In genomic region chr11:96284401-96284800, GRCh38 we compare ENCODE assay signal across 21 cellular contexts. TPM values are rescaled to one million over a fixed set of nuclear protein-coding genes. Genes with fewer than 3 reads are reported as not detected.
DNase-seq lines count a peak whose midpoint lies in the region; ATAC-seq, FAIRE-seq and TF ChIP-seq lines count a peak whose summit lies in the region.
"Had no signal": no experiment of that assay in that cellular context is flagged by ENCODE, and none has a peak within 500 bp of the region (broad histone marks: within the 10 kb centered on the region; RNA-seq: fewer than 3 reads in every experiment).

No MANE protein-coding gene starts in this region.

- H3K27ac ChIP-seq in astrocyte (ENCODE audit: low read depth, low read length) (no peak overlapping the region), PC-9 (no peak overlapping the region)
- H3K27ac ChIP-seq: SJSA1 had no signal

- peak overlapping the region; percentile 73 to 74 for H3K4me3 Mint-ChIP-seq in activated T-cell treated with anti-CD3 and anti-CD28 coated beads, Interleukin-2, amount 50 U/mL, for 72 hours
- H3K4me3 Mint-ChIP-seq in T-cell (no peak overlapping the region), astrocyte (ENCODE audit: unreplicated experiment) (no peak overlapping the region)
- no peak overlapping the region for H3K4me3 Mint-ChIP-seq in stimulated activated memory B cell treated with anti-CD40 and anti-IgM and Interleukin-4, amounts not matched to agents 10 μg/mL and 1 μg/mL and 100 μg/mL, for 72 hours

- no peak for ATAC-seq in activated T-cell treated with anti-CD3 and anti-CD28 coated beads, Interleukin-2, amount 50 U/mL, for 72 hours (replicated peaks in 1 of 2)
- no peak for ATAC-seq in T-cell (replicated peaks in 1 of 4)
- no peak for ATAC-seq in stimulated activated memory B cell treated with anti-CD40 and anti-IgM and Interleukin-4, amounts not matched to agents 10 μg/mL and 1 μg/mL and 100 μg/mL, for 72 hours
- ATAC-seq: Right ventricle myocardium inferior had no signal

- H3K4me2 ChIP-seq in astrocyte (ENCODE audit: low read length) (no peak overlapping the region), PC-9 (no peak overlapping the region)

- intact Hi-C loops in PC-9 (cut with micrococcal nuclease; ENCODE audit: unreplicated experiment), result no loop called here

- POLR2A ChIA-PET in T-cell (lab: Charles Lee), result no interaction called here
- POLR2A ChIA-PET in PC-9 (lab: Charles Lee; ENCODE audit: unreplicated experiment), result no interaction called here

- H3K27me3 ChIP-seq in astrocyte (ENCODE audit: insufficient read depth, low read length) (no peaks in the 10 kb centered on the region), PC-9 (ENCODE audit: insufficient read depth, low read depth) (no peaks in the 10 kb centered on the region)
- H3K27me3 ChIP-seq: SJSA1 had no signal

- TF ChIP-seq CTCF in astrocyte (IDR thresholded peaks at IDR 0.05; ENCODE audit: insufficient read depth, low read depth, low read length) (no peak), PC-9 (conservative IDR thresholded peaks at IDR 0.05) (no peak)

- no TSS peak for BruUV-seq in PC-9 (replicated peaks; lab: Mats Ljungman, UMichigan)

- H3K79me2 ChIP-seq in astrocyte (ENCODE audit: insufficient read depth, low read length) (peaks cover 77% of the 10 kb centered on the region), PC-9 (ENCODE audit: low read depth) (peaks cover 97% of the 10 kb centered on the region)

- peaks cover 22% of the 10 kb centered on the region; the same call in 1 of the 2 replicates for H3F3A ChIP-seq in PC-9 (ENCODE audit: insufficient read depth, low read depth)

- H3K9me3 ChIP-seq in astrocyte (ENCODE audit: insufficient read depth, low read depth, low read length) (no peaks in the 10 kb centered on the region), PC-9 (ENCODE audit: insufficient read depth, low read depth) (peaks cover 5% of the 10 kb centered on the region; the same call in 1 of the 2 replicates)
- H3K9me3 ChIP-seq: SJSA1 had no signal

- H4K20me1 ChIP-seq in astrocyte (ENCODE audit: insufficient read depth, low read length), result peaks cover 12% of the 10 kb centered on the region
- no peaks in the 10 kb centered on the region for H4K20me1 ChIP-seq in PC-9 (ENCODE audit: insufficient read depth)

- no peak overlapping the region for H3K9ac ChIP-seq in astrocyte (ENCODE audit: low read length)

- H3K27me3 Mint-ChIP-seq in activated T-cell treated with anti-CD3 and anti-CD28 coated beads, Interleukin-2, amount 50 U/mL, for 72 hours (ENCODE audit: low read depth), result no peaks in the 10 kb centered on the region
- no peaks in the 10 kb centered on the region for H3K27me3 Mint-ChIP-seq in T-cell
- no peaks in the 10 kb centered on the region for H3K27me3 Mint-ChIP-seq in astrocyte (ENCODE audit: low read depth, unreplicated experiment)
- no peaks in the 10 kb centered on the region for H3K27me3 Mint-ChIP-seq in stimulated activated memory B cell treated with anti-CD40 and anti-IgM and Interleukin-4, amounts not matched to agents 10 μg/mL and 1 μg/mL and 100 μg/mL, for 72 hours
- H3K27me3 Mint-ChIP-seq: IgD-negative memory B cell had no signal

- CTCF ChIA-PET in T-cell (lab: Charles Lee) (interaction anchor here in 1 of 2 donors (0.8 kb wide), 1 partner anchor 59 kb away, joined by 5 read pairs; the partner anchor contains the start of gene MAML2), PC-9 (lab: Charles Lee) (no interaction called here)

- no peaks in the 10 kb centered on the region for H3K9me2 ChIP-seq in PC-9 (ENCODE audit: insufficient read depth)

- peak overlapping the region; percentile 56 for H3K27ac Mint-ChIP-seq in activated T-cell treated with anti-CD3 and anti-CD28 coated beads, Interleukin-2, amount 50 U/mL, for 72 hours
- H3K27ac Mint-ChIP-seq in T-cell (peak overlapping the region; percentile 36 to 52), astrocyte (ENCODE audit: unreplicated experiment) (no peak overlapping the region)
- peak overlapping the region; percentile 22 for H3K27ac Mint-ChIP-seq in stimulated activated memory B cell treated with anti-CD40 and anti-IgM and Interleukin-4, amounts not matched to agents 10 μg/mL and 1 μg/mL and 100 μg/mL, for 72 hours

- no peak for DNase-seq in activated T-cell treated with anti-CD3 and anti-CD28 coated beads, Interleukin-2, amount 50 U/mL, for 72 hours
- no peak for DNase-seq in activated T-cell treated with anti-CD3 and anti-CD28 coated beads, Interleukin-2, amount 50 U/mL, for 1 hour
- DNase-seq in T-cell, result no peak
- no peak for DNase-seq in astrocyte (ENCODE audit: low read depth)
- no peak for DNase-seq in RKO (ENCODE audit: low spot score)
- no peak for DNase-seq in PC-9
- DNase-seq: AML-193; C1 segment of cervical spinal cord; GDM1; NCI-H1105; NCI-H146; NCI-H2029; NCI-H226; NCI-H510A treated with DMSO at 0.1 percent for 48 hours; NCI-H774; NK-92 treated with Interleukin-12 subunit alpha and Interleukin-12 subunit beta, amount 100 ng/mL, for 24 hours had no signal

- peak; percentile 17 for FAIRE-seq in astrocyte (lab: Jason Lieb, UNC)
- FAIRE-seq: RCC 7860 had no signal

- H3K4me3 ChIP-seq in astrocyte (ENCODE audit: insufficient read depth, low read depth, low read length) (no peak overlapping the region), PC-9 (no peak overlapping the region)
- H3K4me3 ChIP-seq: SJSA1 had no signal

- H3K36me3 Mint-ChIP-seq in activated T-cell treated with anti-CD3 and anti-CD28 coated beads, Interleukin-2, amount 50 U/mL, for 72 hours (ENCODE audit: insufficient read depth in 2 of 2), result peaks cover 7 to 31% of the 10 kb centered on the region in 2 donors
- H3K36me3 Mint-ChIP-seq in T-cell (peaks cover 39% of the 10 kb centered on the region), astrocyte (ENCODE audit: low read depth, unreplicated experiment) (peaks cover 15% of the 10 kb centered on the region)
- peaks cover 27% of the 10 kb centered on the region for H3K36me3 Mint-ChIP-seq in stimulated activated memory B cell treated with anti-CD40 and anti-IgM and Interleukin-4, amounts not matched to agents 10 μg/mL and 1 μg/mL and 100 μg/mL, for 72 hours

- H2AFZ ChIP-seq in astrocyte (ENCODE audit: low read depth, low read length) (no peak overlapping the region), PC-9 (no peak overlapping the region)

- H3K4me1 ChIP-seq in astrocyte (ENCODE audit: insufficient read depth, low read length) (peaks cover 11% of the 10 kb centered on the region), PC-9 (replicated peaks; ENCODE audit: insufficient read depth) (peaks cover 21% of the 10 kb centered on the region)

- H3K9me3 Mint-ChIP-seq in activated T-cell treated with anti-CD3 and anti-CD28 coated beads, Interleukin-2, amount 50 U/mL, for 72 hours, result peaks cover 6 to 8% of the 10 kb centered on the region in 2 donors
- H3K9me3 Mint-ChIP-seq in T-cell, result peaks cover 0 to 4% (median 3%) of the 10 kb centered on the region in 3 donors
- peaks cover 4% of the 10 kb centered on the region for H3K9me3 Mint-ChIP-seq in astrocyte (ENCODE audit: unreplicated experiment)
- peaks cover 7% of the 10 kb centered on the region for H3K9me3 Mint-ChIP-seq in stimulated activated memory B cell treated with anti-CD40 and anti-IgM and Interleukin-4, amounts not matched to agents 10 μg/mL and 1 μg/mL and 100 μg/mL, for 72 hours

- H3K36me3 ChIP-seq in astrocyte (ENCODE audit: insufficient read depth, low read length) (no peaks in the 10 kb centered on the region), PC-9 (ENCODE audit: low read depth) (0 out of 2 replicates have a peak, but pooled peaks cover 3% of the 10 kb centered on the region)
- H3K36me3 ChIP-seq: SJSA1 had no signal

- H3K4me1 Mint-ChIP-seq in activated T-cell treated with anti-CD3 and anti-CD28 coated beads, Interleukin-2, amount 50 U/mL, for 72 hours (ENCODE audit: low read depth), result peaks cover 93% of the 10 kb centered on the region
- peaks cover 79 to 80% (median 79%) of the 10 kb centered on the region in 3 donors for H3K4me1 Mint-ChIP-seq in T-cell
- H3K4me1 Mint-ChIP-seq in astrocyte (ENCODE audit: low read depth, unreplicated experiment), result peaks cover 19% of the 10 kb centered on the region
- peaks cover 80% of the 10 kb centered on the region for H3K4me1 Mint-ChIP-seq in stimulated activated memory B cell treated with anti-CD40 and anti-IgM and Interleukin-4, amounts not matched to agents 10 μg/mL and 1 μg/mL and 100 μg/mL, for 72 hours

RNA-seq across cellular contexts. Expression of gene MAML2, which starts 58.6 kb away (rescaled TPM):
- total RNA-seq in activated T-cell treated with anti-CD3 and anti-CD28 coated beads, Interleukin-2, amount 50 U/mL, for 72 hours, result 10 to 100 TPM; 30.5 to 34.6 TPM
- total RNA-seq in T-cell (10 to 100 TPM; 30.4 to 66.7 (median 35.1) TPM), astrocyte (27.1 and 27.4 TPM in 2 replicates), PC-9 (2021) (17.7 and 28.3 TPM in 2 replicates)

Comparison
In these comparisons a context has a peak if more than half of its experiments do, and no peak if none do; other contexts are left out.
1. H3K4me3 Mint-ChIP-seq: peak in activated T-cell treated with anti-CD3 and anti-CD28 coated beads, Interleukin-2, amount 50 U/mL, for 72 hours (2 of 2); none in T-cell (0 of 3), astrocyte (single experiment) and stimulated activated memory B cell treated with anti-CD40 and anti-IgM and Interleukin-4, amounts not matched to agents 10 μg/mL and 1 μg/mL and 100 μg/mL, for 72 hours (single experiment).